36 cellular contexts compared by ENCODE assay signal in genomic region chr13:31901985-31902384, GRCh38.
"Had no signal": no experiment of that assay in that cellular context is flagged by ENCODE, and none has a peak within 500 bp of the region (broad histone marks: within the 10 kb centered on the region; RNA-seq: fewer than 3 reads in every experiment).

No MANE protein-coding gene starts in this region.

- H3K9me3 Mint-ChIP-seq: activated CD4-positive, alpha-beta memory T cell treated with anti-CD3 and anti-CD28 coated beads, Interleukin-2, amount 10 ng/mL, durations not matched to agents 7 days and 5 days; activated CD4-positive, alpha-beta T cell treated with anti-CD3 and anti-CD28 coated beads, Interleukin-2, amount 10 ng/mL, durations not matched to agents 7 days and 5 days; activated T-cell treated with anti-CD3 and anti-CD28 coated beads, Interleukin-2, amount 50 U/mL, for 24 hours; activated T-cell treated with anti-CD3 and anti-CD28 coated beads, Interleukin-2, amount 50 U/mL, for 72 hours; dendritic cell treated with granulocyte-macrophage colony-stimulating factor and Interleukin-4, amounts not matched to agents 40 ng/mL and 50 ng/mL, for 4 days had no signal

- H3K27me3 Mint-ChIP-seq: activated naive CD8-positive, alpha-beta T cell; activated T-cell treated with anti-CD3 and anti-CD28 coated beads, Interleukin-2, amount 50 U/mL, for 24 hours; dendritic cell treated with granulocyte-macrophage colony-stimulating factor and Interleukin-4, amounts not matched to agents 40 ng/mL and 50 ng/mL, for 4 days had no signal

- H3K4me3 Mint-ChIP-seq: activated CD4-positive, alpha-beta memory T cell treated with anti-CD3 and anti-CD28 coated beads, Interleukin-2, amount 10 ng/mL, durations not matched to agents 7 days and 5 days; activated CD4-positive, alpha-beta T cell treated with anti-CD3 and anti-CD28 coated beads, Interleukin-2, amount 10 ng/mL, durations not matched to agents 7 days and 5 days; activated naive CD8-positive, alpha-beta T cell; activated T-cell treated with anti-CD3 and anti-CD28 coated beads, Interleukin-2, amount 50 U/mL, for 24 hours; activated T-cell treated with anti-CD3 and anti-CD28 coated beads, Interleukin-2, amount 50 U/mL, for 72 hours; dendritic cell treated with granulocyte-macrophage colony-stimulating factor and Interleukin-4, amounts not matched to agents 40 ng/mL and 50 ng/mL, for 4 days; endodermal cell; WTC11 had no signal

- H3K4me1 ChIP-seq: adrenal gland, body of pancreas had no signal

- H3K4me2 ChIP-seq: hepatocyte had no signal

- H3K36me3 ChIP-seq: adrenal gland, cardiac muscle cell, esophagus muscularis mucosa, gastroesophageal sphincter, heart right ventricle had no signal

- H3K27ac Mint-ChIP-seq: activated CD4-positive, alpha-beta memory T cell treated with anti-CD3 and anti-CD28 coated beads, Interleukin-2, amount 10 ng/mL, durations not matched to agents 7 days and 5 days; activated CD4-positive, alpha-beta T cell treated with anti-CD3 and anti-CD28 coated beads, Interleukin-2, amount 10 ng/mL, durations not matched to agents 7 days and 5 days; activated naive CD8-positive, alpha-beta T cell; activated T-cell treated with anti-CD3 and anti-CD28 coated beads, Interleukin-2, amount 50 U/mL, for 24 hours; activated T-cell treated with anti-CD3 and anti-CD28 coated beads, Interleukin-2, amount 50 U/mL, for 72 hours; endodermal cell; WTC11 had no signal

- H3K36me3 Mint-ChIP-seq: activated naive CD8-positive, alpha-beta T cell; WTC11 had no signal

- H3K4me3 ChIP-seq: adrenal gland, body of pancreas, cardiac muscle cell, coronary artery, dorsolateral prefrontal cortex, esophagus muscularis mucosa, gastroesophageal sphincter, heart right ventricle, hepatocyte had no signal

- H3K27me3 ChIP-seq: adrenal gland, body of pancreas, cardiac muscle cell, esophagus muscularis mucosa, gastroesophageal sphincter, heart right ventricle had no signal

- H3K27ac ChIP-seq: adrenal gland, body of pancreas, cardiac muscle cell, coronary artery, dorsolateral prefrontal cortex, esophagus muscularis mucosa, gastroesophageal sphincter, hepatocyte, VCaP had no signal

- H3K9me3 ChIP-seq: adrenal gland, body of pancreas, esophagus muscularis mucosa, gastroesophageal sphincter had no signal

- DNase-seq: activated CD4-positive, alpha-beta memory T cell treated with anti-CD3 and anti-CD28 coated beads, Interleukin-2, amount 10 ng/mL, durations not matched to agents 7 days and 5 days; activated CD4-positive, alpha-beta T cell treated with anti-CD3 and anti-CD28 coated beads for 1 hour; activated CD4-positive, alpha-beta T cell treated with anti-CD3 and anti-CD28 coated beads for 4 hours; activated CD4-positive, alpha-beta T cell treated with anti-CD3 and anti-CD28 coated beads, Interleukin-2, amount 10 ng/mL, durations not matched to agents 7 days and 5 days; activated CD4-positive, alpha-beta T cell treated with anti-CD3 and anti-CD28 coated beads, Interleukin-2, amount 50 U/mL, for 4 hours; activated CD8-positive, alpha-beta memory T cell treated with anti-CD3 and anti-CD28 coated beads, Interleukin-2, amount 50 U/mL, for 48 hours; activated effector memory CD4-positive, alpha-beta T cell treated with Interleukin-2 at 50 U/mL for 16 hours; activated gamma-delta T cell treated with Interleukin-2 at 50 U/mL for 16 hours; activated naive CD4-positive, alpha-beta T cell treated with anti-CD3 and anti-CD28 coated beads, Interleukin-2, amount 50 U/mL, for 16 hours; activated naive CD4-positive, alpha-beta T cell treated with Interleukin-2 at 50 U/mL for 16 hours; activated T-cell treated with anti-CD3 and anti-CD28 coated beads for 4 hours; activated T-cell treated with anti-CD3 and anti-CD28 coated beads, Interleukin-2, amount 50 U/mL, for 24 hours; activated T-cell treated with anti-CD3 and anti-CD28 coated beads, Interleukin-2, amount 50 U/mL, for 72 hours; adrenal gland; amygdala; aorta; body of pancreas; central memory CD4-positive, alpha-beta T cell; cerebellar nuclear complex; dorsolateral prefrontal cortex; effector memory CD4-positive, alpha-beta T cell; endodermal cell; erythroblast; foreskin melanocyte; heart right ventricle; T-helper 1 cell; T-helper 2 cell had no signal

- ATAC-seq: activated T-cell treated with anti-CD3 and anti-CD28 coated beads, Interleukin-2, amount 50 U/mL, for 72 hours; body of pancreas; gastroesophageal sphincter; heart right ventricle; WTC11 had no signal
